26 cellular contexts compared by ENCODE assay signal in the genomic region with DNA sequence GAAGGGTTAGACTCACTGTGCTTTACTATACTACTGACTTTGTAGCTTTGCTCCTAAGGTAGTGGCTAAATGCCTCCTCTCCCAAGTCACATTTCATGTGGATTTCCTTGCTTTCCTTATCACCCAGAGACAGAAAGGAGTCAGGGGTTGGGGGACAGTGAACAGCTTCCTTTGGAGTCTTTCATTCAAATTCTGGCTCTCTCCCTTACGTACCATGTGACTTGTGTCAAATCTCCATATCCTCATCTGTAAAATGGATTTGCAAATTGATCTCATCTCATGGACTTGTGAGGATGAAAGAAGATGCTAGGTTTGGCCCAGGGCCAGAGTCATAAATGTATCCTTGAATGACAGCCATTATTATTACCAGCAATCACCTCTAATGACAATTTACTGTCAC.
"Had no signal": no experiment of that assay in that cellular context is flagged by ENCODE, and none has a peak within 500 bp of the region (broad histone marks: within the 10 kb centered on the region; RNA-seq: fewer than 3 reads in every experiment).

No MANE protein-coding gene starts in this region.

- H3K4me3 Mint-ChIP-seq: activated CD8-positive, alpha-beta memory T cell treated with anti-CD3 and anti-CD28 coated beads, Interleukin-2, amount 10 ng/mL, durations not matched to agents 7 days and 5 days; activated CD8-positive, alpha-beta T cell treated with anti-CD3 and anti-CD28 coated beads for 36 hours; activated naive CD4-positive, alpha-beta T cell treated with anti-CD3 and anti-CD28 coated beads, Interleukin-2, amount 10 ng/mL, durations not matched to agents 7 days and 5 days; effector memory CD8-positive, alpha-beta T cell had no signal

- H3K36me3 ChIP-seq: brain microvascular endothelial cell, gastroesophageal sphincter, ovary, right atrium auricular region, suprapubic skin, transverse colon, uterus had no signal

- H3K27ac ChIP-seq: brain microvascular endothelial cell, ovary, psoas muscle, right atrium auricular region, skin epidermis, suprapubic skin, uterus, VCaP had no signal

- H3K27me3 ChIP-seq: ovary had no signal

- H3K36me3 Mint-ChIP-seq: activated CD8-positive, alpha-beta memory T cell treated with anti-CD3 and anti-CD28 coated beads, Interleukin-2, amount 10 ng/mL, durations not matched to agents 7 days and 5 days; activated naive CD4-positive, alpha-beta T cell treated with anti-CD3 and anti-CD28 coated beads, Interleukin-2, amount 10 ng/mL, durations not matched to agents 7 days and 5 days; natural killer cell treated with Interleukin-12 subunit alpha and Interleukin-12 subunit beta and Interleukin-15 and Interleukin-18, amount 100 ng/mL, for 72 hours; stimulated activated effector memory CD8-positive, alpha-beta T cell treated with anti-CD3 and anti-CD28 coated beads, Interleukin-12 subunit alpha, Interleukin-12 subunit beta, amount 100 ng/mL, for 72 hours had no signal

- DNase-seq: activated CD8-positive, alpha-beta memory T cell treated with anti-CD3 and anti-CD28 coated beads, Interleukin-2, amount 10 ng/mL, durations not matched to agents 7 days and 5 days; activated CD8-positive, alpha-beta T cell treated with anti-CD3 and anti-CD28 coated beads for 36 hours; activated effector memory CD4-positive, alpha-beta T cell treated with anti-CD3 and anti-CD28 coated beads, Interleukin-2, amount 50 U/mL, for 16 hours; activated naive CD4-positive, alpha-beta T cell treated with anti-CD3 and anti-CD28 coated beads, Interleukin-2, amount 10 ng/mL, durations not matched to agents 7 days and 5 days; activated T-cell treated with anti-CD3 and anti-CD28 coated beads for 4 hours; effector memory CD8-positive, alpha-beta T cell; left ventricle myocardium superior; midbrain; ovary; psoas muscle; stimulated activated CD4-positive, alpha-beta T cell treated with anti-CD3 and anti-CD28 coated beads, Interleukin-1b, Interleukin-23, amount 100 ng/mL, for 48 hours; stimulated activated naive CD8-positive, alpha-beta T cell treated with anti-CD3 and anti-CD28 coated beads, Interleukin-15, amount 100 ng/mL, for 72 hours; transverse colon; uterus had no signal

- H3K9me3 ChIP-seq: gastroesophageal sphincter, ovary, psoas muscle, right atrium auricular region, suprapubic skin, transverse colon, uterus had no signal

- H3K27ac Mint-ChIP-seq: activated CD8-positive, alpha-beta memory T cell treated with anti-CD3 and anti-CD28 coated beads, Interleukin-2, amount 10 ng/mL, durations not matched to agents 7 days and 5 days; activated CD8-positive, alpha-beta T cell treated with anti-CD3 and anti-CD28 coated beads for 36 hours; activated naive CD4-positive, alpha-beta T cell treated with anti-CD3 and anti-CD28 coated beads, Interleukin-2, amount 10 ng/mL, durations not matched to agents 7 days and 5 days; effector memory CD8-positive, alpha-beta T cell; natural killer cell treated with Interleukin-12 subunit alpha and Interleukin-12 subunit beta and Interleukin-15 and Interleukin-18, amount 100 ng/mL, for 72 hours; stimulated activated effector memory CD8-positive, alpha-beta T cell treated with anti-CD3 and anti-CD28 coated beads, Interleukin-12 subunit alpha, Interleukin-12 subunit beta, amount 100 ng/mL, for 72 hours; stimulated activated naive CD8-positive, alpha-beta T cell treated with anti-CD3 and anti-CD28 coated beads, Interleukin-15, amount 100 ng/mL, for 72 hours; T-helper 2 cell treated with Interferon-gamma antibody and Interleukin-4, amounts not matched to agents 5 μg/mL and 100 μg/mL, for 36 hours had no signal

- H3K4me3 ChIP-seq: gastroesophageal sphincter, ovary, psoas muscle, right atrium auricular region, skin epidermis, suprapubic skin, transverse colon, uterus had no signal

- H3K9me3 Mint-ChIP-seq: activated CD4-positive, alpha-beta T cell treated with anti-CD3 and anti-CD28 coated beads, Interleukin-2, amount 10 ng/mL, durations not matched to agents 24 days and 14 days; activated CD8-positive, alpha-beta T cell treated with anti-CD3 and anti-CD28 coated beads for 36 hours; activated naive CD4-positive, alpha-beta T cell treated with anti-CD3 and anti-CD28 coated beads, Interleukin-2, amount 10 ng/mL, durations not matched to agents 7 days and 5 days; effector memory CD8-positive, alpha-beta T cell; natural killer cell treated with Interleukin-12 subunit alpha and Interleukin-12 subunit beta and Interleukin-15 and Interleukin-18, amount 100 ng/mL, for 72 hours; stimulated activated effector memory CD8-positive, alpha-beta T cell treated with anti-CD3 and anti-CD28 coated beads, Interleukin-12 subunit alpha, Interleukin-12 subunit beta, amount 100 ng/mL, for 72 hours; stimulated activated naive CD8-positive, alpha-beta T cell treated with anti-CD3 and anti-CD28 coated beads, Interleukin-15, amount 100 ng/mL, for 72 hours; T-helper 2 cell treated with Interferon-gamma antibody and Interleukin-4, amounts not matched to agents 5 μg/mL and 100 μg/mL, for 36 hours had no signal

- ATAC-seq: activated CD4-positive, CD25-positive, alpha-beta regulatory T cell treated with anti-CD3 and anti-CD28 coated beads, Interleukin-2, amount 50 U/mL, for 24 hours; activated CD8-positive, alpha-beta memory T cell treated with anti-CD3 and anti-CD28 coated beads, Interleukin-2, amount 10 ng/mL, durations not matched to agents 7 days and 5 days; activated CD8-positive, alpha-beta T cell treated with anti-CD3 and anti-CD28 coated beads for 36 hours; effector memory CD8-positive, alpha-beta T cell; esophagus mucosa; gastroesophageal sphincter; left ventricle myocardium superior; natural killer cell treated with Interleukin-12 subunit alpha and Interleukin-12 subunit beta and Interleukin-15 and Interleukin-18, amount 100 ng/mL, for 72 hours; psoas muscle; stimulated activated effector memory CD8-positive, alpha-beta T cell treated with anti-CD3 and anti-CD28 coated beads, Interleukin-12 subunit alpha, Interleukin-12 subunit beta, amount 100 ng/mL, for 72 hours; stimulated activated naive CD8-positive, alpha-beta T cell treated with anti-CD3 and anti-CD28 coated beads, Interleukin-15, amount 100 ng/mL, for 72 hours had no signal
